In genomic region chr15:92801412-92801773, GRCh38 we compare ENCODE assay signal across 12 cellular contexts.
A peak's percentile ranks its signal among the peaks of the same experiment; 100 is the strongest.
DNase-seq lines count a peak whose midpoint lies in the region; ATAC-seq, FAIRE-seq and TF ChIP-seq lines count a peak whose summit lies in the region.
"Had no signal": no experiment of that assay in that cellular context is flagged by ENCODE, and none has a peak within 500 bp of the region (broad histone marks: within the 10 kb centered on the region; RNA-seq: fewer than 3 reads in every experiment).

No MANE protein-coding gene starts in this region.

- no peaks in the 10 kb centered on the region for H3K9me3 ChIP-seq in mucosa of descending colon

- no peaks in the 10 kb centered on the region for H3K36me3 ChIP-seq in bronchial epithelial cell (ENCODE audit: control insufficient read depth, insufficient read depth, low read length)
- H3K36me3 ChIP-seq in mucosa of descending colon (ENCODE audit: low read depth) = no peaks in the 10 kb centered on the region

- DNase-seq in ACHN (peak; percentile 44), HT-29 (ENCODE audit: low spot score) (peak; percentile 13), bronchial epithelial cell (ENCODE audit: low read depth) (peak; percentile 82), mucosa of descending colon (peak in 2 of 3 donors; percentile 43 to 50), DMS 273 (lab: John Stamatoyannopoulos, UW; ENCODE audit: unreplicated experiment) (no peak), DMS 273 treated with DMSO at 0.1 percent for 48 hours (lab: John Stamatoyannopoulos, UW) (no peak), NCI-H510A (lab: John Stamatoyannopoulos, UW) (no peak)
- DNase-seq: activated CD4-positive, alpha-beta T cell treated with anti-CD3 and anti-CD28 coated beads for 36 hours; central memory CD4-positive, alpha-beta T cell; NCI-H2227 treated with DMSO at 0.1 percent for 48 hours had no signal

- no peak for FAIRE-seq in bronchial epithelial cell (lab: Jason Lieb, UNC)

- H3K4me1 ChIP-seq in mucosa of descending colon (ENCODE audit: low read depth) = peaks cover 20% of the 10 kb centered on the region

- TF ChIP-seq CTCF in bronchial epithelial cell (IDR thresholded peaks at IDR 0.05; ENCODE audit: insufficient read depth, low read length, severe bottlenecking) = no peak
- TF ChIP-seq CTCF in mucosa of descending colon (IDR thresholded peaks at IDR 0.05) = no peak

- intact Hi-C loops in mucosa of descending colon (cut with DNase I, micrococcal nuclease) = no loop called here

- no peak overlapping the region for H3K4me3 ChIP-seq in bronchial epithelial cell (ENCODE audit: low read depth, low read length)
- no peak overlapping the region for H3K4me3 ChIP-seq in mucosa of descending colon
- H3K4me3 ChIP-seq: lung had no signal

- H3K27me3 ChIP-seq in bronchial epithelial cell (ENCODE audit: control insufficient read depth, insufficient read depth, low read length) = no peaks in the 10 kb centered on the region

- in situ Hi-C loops in ACHN (cut with HindIII; ENCODE audit: low pct_ligation_motif_present, low pct_unique_long_range_greater_than_20kb, low sequenced_read_pairs) = loop anchor here (25.0 kb wide), 1 partner anchor 111 kb away; the partner anchor contains the start of gene CHD2

- ATAC-seq in mucosa of descending colon (peak; percentile 32), GM21367 (IDR thresholded peaks at IDR 0.05; ENCODE audit: unreplicated experiment) (no peak)
- ATAC-seq: activated CD4-positive, alpha-beta T cell treated with anti-CD3 and anti-CD28 coated beads for 36 hours had no signal

Comparison
In these comparisons a context has a peak if more than half of its experiments do, and no peak if none do; other contexts are left out.
1. DNase-seq: peak in ACHN (single experiment), HT-29 (single experiment), bronchial epithelial cell (single experiment) and mucosa of descending colon (2 of 3); none in DMS 273 (single experiment), DMS 273 treated with DMSO at 0.1 percent for 48 hours (single experiment) and NCI-H510A (single experiment).